In the genomic region with DNA sequence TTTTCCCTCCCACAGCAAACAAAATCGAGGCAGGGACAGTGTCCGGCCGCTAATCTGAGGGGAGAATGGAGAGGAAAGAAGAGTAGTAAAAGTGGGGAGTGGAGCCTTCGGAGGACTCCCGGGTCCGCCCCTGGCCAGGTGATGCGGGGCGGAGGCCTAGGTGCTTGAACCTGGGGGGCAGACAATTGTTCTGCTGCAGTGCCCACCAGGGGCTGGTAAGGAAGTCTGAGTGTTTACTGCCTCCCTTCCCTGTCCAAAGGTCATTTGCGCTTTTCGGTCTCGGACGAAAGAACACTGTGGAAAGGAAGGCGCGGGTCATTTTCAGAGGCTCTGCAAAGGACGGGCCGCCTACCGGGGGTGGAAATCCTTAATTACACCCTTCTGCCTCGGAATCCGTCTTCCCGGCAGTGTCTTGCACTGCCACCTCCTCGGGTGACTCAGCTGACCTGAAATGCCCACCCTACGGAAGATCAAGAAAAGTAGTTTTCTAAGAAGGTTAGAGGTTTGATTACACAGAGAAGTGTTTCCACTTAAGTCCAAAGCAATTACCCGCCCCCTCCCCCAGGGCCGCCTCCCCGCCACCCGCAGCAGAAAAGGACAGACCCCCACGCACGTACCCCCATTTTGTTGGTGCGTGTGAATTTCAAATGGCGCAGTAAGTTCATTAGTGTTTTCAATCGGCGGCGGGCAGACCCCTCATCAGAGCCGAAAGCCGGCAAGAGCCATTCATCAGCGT, we compare ENCODE assay signal across 9 cellular contexts.
DNase-seq lines count a peak whose midpoint lies in the region; ATAC-seq, FAIRE-seq and TF ChIP-seq lines count a peak whose summit lies in the region.
"Had no signal": no experiment of that assay in that cellular context is flagged by ENCODE, and none has a peak within 500 bp of the region (broad histone marks: within the 10 kb centered on the region; RNA-seq: fewer than 3 reads in every experiment).

No MANE protein-coding gene starts in this region.

- no peak overlapping the region for H3K27ac Mint-ChIP-seq in T-helper 2 cell treated with Interferon-gamma antibody and Interleukin-4, amounts not matched to agents 5 μg/mL and 100 μg/mL, for 36 hours
- H3K27ac Mint-ChIP-seq in activated naive CD8-positive, alpha-beta T cell treated with anti-CD3 and anti-CD28 coated beads, Interleukin-2, amount 50 U/mL, for 24 hours: no peak overlapping the region

- H3K4me1 Mint-ChIP-seq in T-helper 2 cell treated with Interferon-gamma antibody and Interleukin-4, amounts not matched to agents 5 μg/mL and 100 μg/mL, for 36 hours (ENCODE audit: low read depth): peaks cover 19% of the 10 kb centered on the region
- H3K4me1 Mint-ChIP-seq in activated naive CD8-positive, alpha-beta T cell treated with anti-CD3 and anti-CD28 coated beads, Interleukin-2, amount 50 U/mL, for 24 hours: peaks cover 18% of the 10 kb centered on the region

- no peaks in the 10 kb centered on the region for H3K36me3 Mint-ChIP-seq in T-helper 2 cell treated with Interferon-gamma antibody and Interleukin-4, amounts not matched to agents 5 μg/mL and 100 μg/mL, for 36 hours (ENCODE audit: low read depth)
- H3K36me3 Mint-ChIP-seq in activated naive CD8-positive, alpha-beta T cell treated with anti-CD3 and anti-CD28 coated beads, Interleukin-2, amount 50 U/mL, for 24 hours (ENCODE audit: low read depth): no peaks in the 10 kb centered on the region

- peak overlapping the region; percentile 24 to 61 for H3K9ac ChIP-seq in kidney (ENCODE audit: low read length in 2 of 2)

- no peak for TF ChIP-seq POLR2A in suprapubic skin (IDR thresholded peaks at IDR 0.05)

- peaks cover 76% of the 10 kb centered on the region for H3K27me3 ChIP-seq in suprapubic skin

- no peak for TF ChIP-seq EP300 in suprapubic skin (IDR thresholded peaks at IDR 0.05)

- no peaks in the 10 kb centered on the region for H3K9me3 ChIP-seq in kidney (ENCODE audit: control insufficient read depth in 1 of 2, low read length in 2 of 2)
- H3K9me3 ChIP-seq in suprapubic skin: no peaks in the 10 kb centered on the region

- WGBS in suprapubic skin: 4% methylated on average over 20 of the region's 36 CpGs

- H3K9me3 Mint-ChIP-seq in T-helper 2 cell treated with Interferon-gamma antibody and Interleukin-4, amounts not matched to agents 5 μg/mL and 100 μg/mL, for 36 hours: no peaks in the 10 kb centered on the region
- H3K9me3 Mint-ChIP-seq in activated naive CD8-positive, alpha-beta T cell treated with anti-CD3 and anti-CD28 coated beads, Interleukin-2, amount 50 U/mL, for 24 hours: no peaks in the 10 kb centered on the region

- FAIRE-seq in kidney (lab: Jason Lieb, UNC): no peak

- peaks cover 77% of the 10 kb centered on the region for H3K27me3 Mint-ChIP-seq in T-helper 2 cell treated with Interferon-gamma antibody and Interleukin-4, amounts not matched to agents 5 μg/mL and 100 μg/mL, for 36 hours (ENCODE audit: low read depth)
- peaks cover 75% of the 10 kb centered on the region for H3K27me3 Mint-ChIP-seq in activated naive CD8-positive, alpha-beta T cell treated with anti-CD3 and anti-CD28 coated beads, Interleukin-2, amount 50 U/mL, for 24 hours

- H3K4me3 ChIP-seq in kidney (ENCODE audit: low read length in 2 of 2): peak overlapping the region; percentile 48 to 72
- peak overlapping the region; percentile 60 for H3K4me3 ChIP-seq in suprapubic skin

- ATAC-seq in activated naive CD8-positive, alpha-beta T cell treated with anti-CD3 and anti-CD28 coated beads, Interleukin-2, amount 50 U/mL, for 24 hours: peak; percentile 16

- TF ChIP-seq CTCF in kidney (IDR thresholded peaks at IDR 0.05; ENCODE audit: borderline replicate concordance, extremely low read depth, insufficient read depth) (no peak), suprapubic skin (IDR thresholded peaks at IDR 0.05) (no peak)

- no peaks in the 10 kb centered on the region for H3K36me3 ChIP-seq in kidney (ENCODE audit: control insufficient read depth in 1 of 2, insufficient read depth in 2 of 2, low read length in 2 of 2)
- H3K36me3 ChIP-seq in suprapubic skin: no peaks in the 10 kb centered on the region

- peaks cover 0 to 6% of the 10 kb centered on the region in 2 donors for H3K4me1 ChIP-seq in kidney (ENCODE audit: control insufficient read depth in 1 of 2, insufficient read depth in 1 of 2, low read depth in 1 of 2, low read length in 2 of 2)
- H3K4me1 ChIP-seq in suprapubic skin: peaks cover 26% of the 10 kb centered on the region

- H3K27ac ChIP-seq in kidney (ENCODE audit: low read depth in 2 of 2, low read length in 2 of 2) (peak overlapping the region in 1 of 2 donors; percentile 76), suprapubic skin (no peak overlapping the region)

- intact Hi-C loops in kidney (cut with DNase I): no loop called here

- peak overlapping the region; percentile 72 for H3K4me3 Mint-ChIP-seq in T-helper 2 cell treated with Interferon-gamma antibody and Interleukin-4, amounts not matched to agents 5 μg/mL and 100 μg/mL, for 36 hours
- peak overlapping the region; percentile 62 for H3K4me3 Mint-ChIP-seq in activated naive CD8-positive, alpha-beta T cell treated with anti-CD3 and anti-CD28 coated beads, Interleukin-2, amount 50 U/mL, for 24 hours

- DNase-seq in T-helper 2 cell treated with Interferon-gamma antibody and Interleukin-4, amounts not matched to agents 5 μg/mL and 100 μg/mL, for 36 hours (ENCODE audit: low spot score): no peak
- DNase-seq in T-helper 2 cell (no peak), kidney (no peak), suprapubic skin (ENCODE audit: low spot score in 2 of 2) (no peak), SW 1271 (lab: John Stamatoyannopoulos, UW) (no peak), T1000 (lab: John Stamatoyannopoulos, UW) (no peak), NCI-H226 (no peak)
- DNase-seq in activated naive CD8-positive, alpha-beta T cell treated with anti-CD3 and anti-CD28 coated beads, Interleukin-2, amount 50 U/mL, for 24 hours: no peak
- DNase-seq: DND-41 had no signal
